9 cellular contexts compared by ENCODE assay signal in genomic region chr6:41504526-41505021, GRCh38. TPM values are rescaled to one million over a fixed set of nuclear protein-coding genes. Genes with fewer than 3 reads are reported as not detected.
DNase-seq lines count a peak whose midpoint lies in the region; ATAC-seq and TF ChIP-seq lines count a peak whose summit lies in the region.
"Had no signal": no experiment of that assay in that cellular context is flagged by ENCODE, and none has a peak within 500 bp of the region (broad histone marks: within the 10 kb centered on the region; RNA-seq: fewer than 3 reads in every experiment).

No MANE protein-coding gene starts in this region.

- H3K27ac ChIP-seq in brain microvascular endothelial cell, result peak overlapping the region; percentile 12
- no peak overlapping the region for H3K27ac ChIP-seq in naive thymus-derived CD4-positive, alpha-beta T cell (ENCODE audit: low read depth, low read length)
- H3K27ac ChIP-seq in WERI-Rb-1, result no peak overlapping the region

- DNase-seq in AG08395 (ENCODE audit: low spot score) (peak; percentile 31), GM13977 (ENCODE audit: low spot score) (peak; percentile 64), brain microvascular endothelial cell (peak; percentile 20), NCI-H1092 treated with DMSO at 0.1 percent for 48 hours (lab: John Stamatoyannopoulos, UW) (no peak), foreskin melanocyte (no peak), WERI-Rb-1 (no peak), T-helper 9 cell (no peak)
- DNase-seq in naive thymus-derived CD4-positive, alpha-beta T cell, result no peak

- no peak overlapping the region for H3K27ac Mint-ChIP-seq in naive thymus-derived CD4-positive, alpha-beta T cell
- H3K27ac Mint-ChIP-seq: dendritic cell treated with granulocyte-macrophage colony-stimulating factor and Interleukin-4, amounts not matched to agents 40 ng/mL and 50 ng/mL, for 4 days had no signal

- H3K4me3 Mint-ChIP-seq in naive thymus-derived CD4-positive, alpha-beta T cell, result peak overlapping the region; percentile 1 to 85 (median 74)
- H3K4me3 Mint-ChIP-seq: dendritic cell treated with granulocyte-macrophage colony-stimulating factor and Interleukin-4, amounts not matched to agents 40 ng/mL and 50 ng/mL, for 4 days had no signal

- POLR2A ChIA-PET in naive thymus-derived CD4-positive, alpha-beta T cell (lab: Charles Lee), result no interaction called here

- CTCF ChIA-PET in naive thymus-derived CD4-positive, alpha-beta T cell (lab: Charles Lee), result no interaction called here

- peaks cover 7 to 16% (median 12%) of the 10 kb centered on the region in 7 donors for H3K4me1 Mint-ChIP-seq in naive thymus-derived CD4-positive, alpha-beta T cell

- peak overlapping the region; percentile 31 for H3K4me3 ChIP-seq in brain microvascular endothelial cell (ENCODE audit: low read depth, low read length)
- H3K4me3 ChIP-seq in naive thymus-derived CD4-positive, alpha-beta T cell (ENCODE audit: low read length), result no peak overlapping the region
- H3K4me3 ChIP-seq in WERI-Rb-1 (ENCODE audit: low read depth, low read length), result no peak overlapping the region

- H3K36me3 Mint-ChIP-seq in naive thymus-derived CD4-positive, alpha-beta T cell, result peaks cover 0 to 3% (median 0%) of the 10 kb centered on the region in 5 donors

- H3K27me3 Mint-ChIP-seq in naive thymus-derived CD4-positive, alpha-beta T cell, result peaks cover 58 to 81% (median 61%) of the 10 kb centered on the region in 5 donors

- intact Hi-C loops in naive thymus-derived CD4-positive, alpha-beta T cell (cut with micrococcal nuclease), result no loop called here

- H3K9me3 ChIP-seq in naive thymus-derived CD4-positive, alpha-beta T cell (ENCODE audit: control insufficient read depth in 2 of 3, low read length in 3 of 3), result no peaks in the 10 kb centered on the region
- H3K9me3 ChIP-seq in WERI-Rb-1 (ENCODE audit: severe bottlenecking), result no peaks in the 10 kb centered on the region

- H3K4me1 ChIP-seq in naive thymus-derived CD4-positive, alpha-beta T cell (ENCODE audit: control insufficient read depth in 2 of 2, insufficient read depth in 2 of 2, low read length in 2 of 2), result peaks cover 0 to 9% of the 10 kb centered on the region in 2 donors

- peaks cover 0 to 4% (median 0%) of the 10 kb centered on the region in 11 donors for H3K9me3 Mint-ChIP-seq in naive thymus-derived CD4-positive, alpha-beta T cell
- H3K9me3 Mint-ChIP-seq: dendritic cell treated with granulocyte-macrophage colony-stimulating factor and Interleukin-4, amounts not matched to agents 40 ng/mL and 50 ng/mL, for 4 days had no signal

- ATAC-seq in naive thymus-derived CD4-positive, alpha-beta T cell, result no peak

- H3K36me3 ChIP-seq in brain microvascular endothelial cell (replicated peaks), result no peaks in the 10 kb centered on the region
- no peaks in the 10 kb centered on the region for H3K36me3 ChIP-seq in naive thymus-derived CD4-positive, alpha-beta T cell (ENCODE audit: control insufficient read depth in 2 of 3, insufficient read depth in 3 of 3, low read length in 3 of 3)
- no peaks in the 10 kb centered on the region for H3K36me3 ChIP-seq in WERI-Rb-1

- in situ Hi-C loops in GM13977 (cut with MboI; ENCODE audit: low pct_unique_long_range_greater_than_20kb, low sequenced_read_pairs, unreplicated experiment) (no loop called here), brain microvascular endothelial cell (cut with HindIII; ENCODE audit: low pct_ligation_motif_present, low sequenced_read_pairs) (no loop called here)

- TF ChIP-seq CTCF in GM13977 (IDR thresholded peaks at IDR 0.05; ENCODE audit: extremely low read depth, insufficient read depth, missing control alignments) (no peak), brain microvascular endothelial cell (IDR thresholded peaks at IDR 0.05; ENCODE audit: low read depth, low read length, missing control alignments) (no peak), WERI-Rb-1 (IDR thresholded peaks at IDR 0.05; ENCODE audit: low read depth, low read length) (no peak)

- H3K27me3 ChIP-seq in brain microvascular endothelial cell (replicated peaks), result peaks cover 7% of the 10 kb centered on the region
- peaks cover 5% of the 10 kb centered on the region in 2 donors for H3K27me3 ChIP-seq in naive thymus-derived CD4-positive, alpha-beta T cell (ENCODE audit: control insufficient read depth in 2 of 2, insufficient read depth in 2 of 2, low read length in 2 of 2)
- no peaks in the 10 kb centered on the region for H3K27me3 ChIP-seq in WERI-Rb-1 (ENCODE audit: insufficient read depth, low read depth, severe bottlenecking)

RNA-seq across cellular contexts. Expression of gene FOXP4, which starts 41.6 kb away (rescaled TPM):
- total RNA-seq in naive thymus-derived CD4-positive, alpha-beta T cell, result 1 to 10 TPM; 3.1 to 7.6 (median 4.9) TPM
- polyA plus RNA-seq in naive thymus-derived CD4-positive, alpha-beta T cell, result under 1 TPM; 0.07 to 0.21 TPM

Comparison
In these comparisons a context has a peak if more than half of its experiments do, and no peak if none do; other contexts are left out.
1. DNase-seq: peak in AG08395 (single experiment), GM13977 (single experiment) and brain microvascular endothelial cell (single experiment); none in naive thymus-derived CD4-positive, alpha-beta T cell (0 of 9), NCI-H1092 treated with DMSO at 0.1 percent for 48 hours (single experiment), foreskin melanocyte (single experiment), WERI-Rb-1 (single experiment) and T-helper 9 cell (single experiment).